In genomic region chr4:159946983-159947645, GRCh38 we compare ENCODE assay signal across 8 cellular contexts.
DNase-seq lines count a peak whose midpoint lies in the region; ATAC-seq and TF ChIP-seq lines count a peak whose summit lies in the region.

No MANE protein-coding gene starts in this region.

- TF ChIP-seq POLR2A in right lobe of liver (IDR thresholded peaks at IDR 0.05) = no peak

- H3K36me3 ChIP-seq in right lobe of liver = no peaks in the 10 kb centered on the region

- intact Hi-C loops in right lobe of liver (cut with DNase I) = no loop called here

- 35% methylated on average over 5 of the region's 5 CpGs for WGBS in right lobe of liver (ENCODE audit: insufficient coverage, low coverage, low lambda C conversion rate, missing lambda C conversion rate)

- H3K9me3 ChIP-seq in right lobe of liver = no peaks in the 10 kb centered on the region

- ATAC-seq in HG02885 (IDR thresholded peaks at IDR 0.05; ENCODE audit: poor library complexity, unreplicated experiment) (peak; percentile 78), right lobe of liver (peak; percentile 63 to 78 (median 72)), GM21737 (IDR thresholded peaks at IDR 0.05; ENCODE audit: unreplicated experiment) (no peak)
- no peak for ATAC-seq in stimulated activated naive CD8-positive, alpha-beta T cell treated with anti-CD3 and anti-CD28 coated beads, Interleukin-15, Interleukin-2, amounts not matched to agents 100 U/mL and 50 U/mL, for 24 hours

- in situ Hi-C loops in T47D (cut with HindIII; ENCODE audit: low pct_unique_long_range_greater_than_20kb, low sequenced_read_pairs) = no loop called here

- TF ChIP-seq CTCF in right lobe of liver (IDR thresholded peaks at IDR 0.05) = peak; percentile 46 to 84 (median 81)

- no peaks in the 10 kb centered on the region for H3K4me1 ChIP-seq in right lobe of liver

- DNase-seq in NCI-H1092 treated with DMSO at 0.1 percent for 48 hours (lab: John Stamatoyannopoulos, UW) (peak; percentile 48), NCI-H1092 (lab: John Stamatoyannopoulos, UW) (no peak), NCI-H2171 treated with DMSO at 0.1 percent for 48 hours (lab: John Stamatoyannopoulos, UW) (peak; percentile 25), T47D (ENCODE audit: low read depth in 1 of 2, low spot score in 1 of 2) (peak; percentile 16 to 81), right lobe of liver (no peak)
- no peak for DNase-seq in stimulated activated naive CD8-positive, alpha-beta T cell treated with anti-CD3 and anti-CD28 coated beads, Interleukin-15, Interleukin-2, amounts not matched to agents 100 U/mL and 50 U/mL, for 24 hours

- H3K27me3 ChIP-seq in right lobe of liver = no peaks in the 10 kb centered on the region

- H3K27ac ChIP-seq in right lobe of liver = no peak overlapping the region

- H3K4me3 ChIP-seq in right lobe of liver = no peak overlapping the region

Comparison
In these comparisons a context has a peak if more than half of its experiments do, and no peak if none do; other contexts are left out.
1. DNase-seq: peak in NCI-H1092 treated with DMSO at 0.1 percent for 48 hours (single experiment), NCI-H2171 treated with DMSO at 0.1 percent for 48 hours (single experiment) and T47D (2 of 2); none in NCI-H1092 (single experiment), right lobe of liver (0 of 3) and stimulated activated naive CD8-positive, alpha-beta T cell treated with anti-CD3 and anti-CD28 coated beads, Interleukin-15, Interleukin-2, amounts not matched to agents 100 U/mL and 50 U/mL, for 24 hours (single experiment).
2. ATAC-seq: peak in HG02885 (single experiment) and right lobe of liver (4 of 4); none in GM21737 (single experiment) and stimulated activated naive CD8-positive, alpha-beta T cell treated with anti-CD3 and anti-CD28 coated beads, Interleukin-15, Interleukin-2, amounts not matched to agents 100 U/mL and 50 U/mL, for 24 hours (single experiment).